Comparison of ENCODE assay signal across 8 cellular contexts in genomic region chr3:10551821-10552630, GRCh38. TPM values are rescaled to one million over a fixed set of nuclear protein-coding genes. Genes with fewer than 3 reads are reported as not detected.
DNase-seq lines count a peak whose midpoint lies in the region; ATAC-seq and TF ChIP-seq lines count a peak whose summit lies in the region.

No MANE protein-coding gene starts in this region.

- intact Hi-C loops in Panc1 (cut with micrococcal nuclease; ENCODE audit: unreplicated experiment) (no loop called here), Right ventricle myocardium superior (cut with DNase I) (no loop called here)

- H3K9ac ChIP-seq in smooth muscle cell (ENCODE audit: low read depth), result no peak overlapping the region

- H3K27ac ChIP-seq in Panc1 (ENCODE audit: low read length) (no peak overlapping the region), smooth muscle cell (ENCODE audit: low read depth) (no peak overlapping the region)

- in situ Hi-C loops in Panc1 (cut with HindIII; ENCODE audit: low pct_unique_long_range_greater_than_20kb, low sequenced_read_pairs), result no loop called here

- H3K79me2 ChIP-seq in smooth muscle cell (ENCODE audit: low read depth), result no peaks in the 10 kb centered on the region

- no peak overlapping the region for H3K4me3 ChIP-seq in GM06990 (replicated peaks; ENCODE audit: low read depth, low read length)
- no peak overlapping the region for H3K4me3 ChIP-seq in Panc1 (ENCODE audit: low read depth in 2 of 2, low read length in 2 of 2)
- no peak overlapping the region for H3K4me3 ChIP-seq in smooth muscle cell

- no peaks in the 10 kb centered on the region for H4K20me1 ChIP-seq in smooth muscle cell (ENCODE audit: low read depth)

- no peaks in the 10 kb centered on the region for H3K9me3 Mint-ChIP-seq in activated T-cell treated with anti-CD3 and anti-CD28 coated beads, Interleukin-2, amount 50 U/mL, for 72 hours

- H3K27me3 Mint-ChIP-seq in activated T-cell treated with anti-CD3 and anti-CD28 coated beads, Interleukin-2, amount 50 U/mL, for 72 hours (ENCODE audit: low read depth), result peaks cover 32% of the 10 kb centered on the region

- 58% methylated on average over 19 of the region's 19 CpGs for WGBS in smooth muscle cell (ENCODE audit: low lambda C conversion rate)

- H3K4me1 Mint-ChIP-seq in activated T-cell treated with anti-CD3 and anti-CD28 coated beads, Interleukin-2, amount 50 U/mL, for 72 hours (ENCODE audit: low read depth), result peaks cover 45% of the 10 kb centered on the region

- H3K27ac Mint-ChIP-seq in activated T-cell treated with anti-CD3 and anti-CD28 coated beads, Interleukin-2, amount 50 U/mL, for 72 hours, result peak overlapping the region; percentile 0

- no peak overlapping the region for H3K4me2 ChIP-seq in smooth muscle cell

- no TSS peak for BruUV-seq in Panc1 (replicated peaks; lab: Mats Ljungman, UMichigan)

- H3K4me1 ChIP-seq in Panc1 (ENCODE audit: control insufficient read depth, insufficient read depth, low read length), result peaks cover 8% of the 10 kb centered on the region; the same call in 1 of the 2 replicates
- H3K4me1 ChIP-seq in smooth muscle cell (ENCODE audit: low read depth), result peaks cover 26% of the 10 kb centered on the region

- H3F3A ChIP-seq in smooth muscle cell (ENCODE audit: low read depth), result no peaks in the 10 kb centered on the region

- H3K9me3 ChIP-seq in Panc1 (ENCODE audit: control insufficient read depth, insufficient read depth, low read depth, low read length), result no peaks in the 10 kb centered on the region
- no peaks in the 10 kb centered on the region for H3K9me3 ChIP-seq in smooth muscle cell (replicated peaks; ENCODE audit: low read depth)

- POLR2A ChIA-PET in Panc1 (lab: Charles Lee), result no interaction called here

- ATAC-seq in Panc1 (peak; percentile 62; the same call in 1 of the 2 replicates), Right ventricle myocardium superior (ENCODE audit: poor library complexity) (no peak), GM19035 (IDR thresholded peaks at IDR 0.05; ENCODE audit: unreplicated experiment) (no peak)
- peak; percentile 85 to 86 for ATAC-seq in activated T-cell treated with anti-CD3 and anti-CD28 coated beads, Interleukin-2, amount 50 U/mL, for 72 hours (replicated peaks in 1 of 2)

- CTCF ChIA-PET in Panc1 (lab: Charles Lee), result no interaction called here

- peak overlapping the region; percentile 53 to 81 for H3K4me3 Mint-ChIP-seq in activated T-cell treated with anti-CD3 and anti-CD28 coated beads, Interleukin-2, amount 50 U/mL, for 72 hours

- TF ChIP-seq CTCF in GM06990 (IDR thresholded peaks at IDR 0.05; ENCODE audit: insufficient read depth, low read length, poor library complexity, severe bottlenecking), result no peak
- no peak for TF ChIP-seq CTCF in Panc1 (IDR thresholded peaks at IDR 0.05)
- TF ChIP-seq CTCF in smooth muscle cell (IDR thresholded peaks at IDR 0.05; ENCODE audit: borderline replicate concordance, insufficient read depth, poor library complexity, severe bottlenecking), result no peak

- no peak overlapping the region for H2AFZ ChIP-seq in smooth muscle cell (ENCODE audit: low read depth)

- DNase-seq in GM06990 (ENCODE audit: extremely low read depth, insufficient read length), result peak; percentile 18
- no peak for DNase-seq in Panc1 (ENCODE audit: low read depth, low spot score)
- peak; percentile 90 for DNase-seq in activated T-cell treated with anti-CD3 and anti-CD28 coated beads, Interleukin-2, amount 50 U/mL, for 72 hours
- peak; percentile 60 for DNase-seq in Right ventricle myocardium superior
- peak; percentile 70 to 88 (median 73) for DNase-seq in stimulated activated CD4-positive, alpha-beta T cell treated with anti-CD3 and anti-CD28 coated beads, TNF-alpha, amount 100 ng/mL, for 24 hours (ENCODE audit: low read depth in 3 of 3)
- no peak for DNase-seq in GM19240 (ENCODE audit: insufficient read length, low spot score)
- no peak for DNase-seq in smooth muscle cell (lab: John Stamatoyannopoulos, UW; ENCODE audit: unreplicated experiment)

- no peaks in the 10 kb centered on the region for H3K36me3 Mint-ChIP-seq in activated T-cell treated with anti-CD3 and anti-CD28 coated beads, Interleukin-2, amount 50 U/mL, for 72 hours (ENCODE audit: insufficient read depth in 2 of 2)

- H3K36me3 ChIP-seq in GM06990 (ENCODE audit: control insufficient read depth, insufficient read depth, low read length) (no peaks in the 10 kb centered on the region), Panc1 (ENCODE audit: control insufficient read depth, insufficient read depth, low read length) (no peaks in the 10 kb centered on the region), smooth muscle cell (ENCODE audit: low read depth) (no peaks in the 10 kb centered on the region)

- no peaks in the 10 kb centered on the region for H3K27me3 ChIP-seq in GM06990 (replicated peaks; ENCODE audit: control insufficient read depth, insufficient read depth, low read length)
- H3K27me3 ChIP-seq in Panc1 (ENCODE audit: control insufficient read depth, insufficient read depth, low read length), result no peaks in the 10 kb centered on the region
- no peaks in the 10 kb centered on the region for H3K27me3 ChIP-seq in smooth muscle cell (ENCODE audit: low read depth)

RNA-seq across cellular contexts. Expression of gene ATP2B2, which starts 46.6 kb away (rescaled TPM):
- total RNA-seq in Panc1 (2021; ENCODE audit: unreplicated experiment) (not detected), Right ventricle myocardium superior (not detected), smooth muscle cell (not detected in 2 replicates)
- not detected for polyA plus RNA-seq in Panc1 (2012; ENCODE audit: insufficient read length)
- not detected for total RNA-seq in activated T-cell treated with anti-CD3 and anti-CD28 coated beads, Interleukin-2, amount 50 U/mL, for 72 hours
- polyA plus RNA-seq in smooth muscle cell, result not detected in 2 replicates

Comparison
In these comparisons a context has a peak if more than half of its experiments do, and no peak if none do; other contexts are left out.
1. DNase-seq: peak in GM06990 (single experiment), activated T-cell treated with anti-CD3 and anti-CD28 coated beads, Interleukin-2, amount 50 U/mL, for 72 hours (2 of 2), Right ventricle myocardium superior (single experiment) and stimulated activated CD4-positive, alpha-beta T cell treated with anti-CD3 and anti-CD28 coated beads, TNF-alpha, amount 100 ng/mL, for 24 hours (3 of 3); none in Panc1 (single experiment), GM19240 (single experiment) and smooth muscle cell (single experiment).
2. ATAC-seq: peak in Panc1 (single experiment) and activated T-cell treated with anti-CD3 and anti-CD28 coated beads, Interleukin-2, amount 50 U/mL, for 72 hours (2 of 2); none in Right ventricle myocardium superior (single experiment) and GM19035 (single experiment).